ENCODE assay signal across 26 cellular contexts in the genomic region with DNA sequence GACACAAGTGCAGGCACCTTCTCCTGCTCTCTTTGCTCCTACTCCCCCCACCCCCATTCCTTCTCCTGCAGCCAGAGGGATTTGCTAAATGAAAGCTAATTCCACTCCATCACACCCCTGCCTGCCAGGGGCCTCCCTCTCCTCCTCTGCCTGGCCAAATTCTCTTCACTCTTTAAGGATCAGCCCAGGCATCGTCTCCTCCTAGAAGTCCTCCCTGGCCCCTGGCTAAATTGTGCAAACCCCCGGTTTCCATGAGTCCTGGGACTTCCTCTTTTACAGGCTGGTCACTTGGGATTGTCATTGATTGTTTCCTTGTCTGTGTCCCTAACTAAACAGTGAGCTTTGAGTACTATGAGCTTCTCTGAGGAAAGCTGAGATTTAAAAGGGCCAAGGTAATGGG. TPM values are rescaled to one million over a fixed set of nuclear protein-coding genes. Genes with fewer than 3 reads are reported as not detected.
DNase-seq lines count a peak whose midpoint lies in the region; ATAC-seq and TF ChIP-seq lines count a peak whose summit lies in the region.
"Had no signal": no experiment of that assay in that cellular context is flagged by ENCODE, and none has a peak within 500 bp of the region (broad histone marks: within the 10 kb centered on the region; RNA-seq: fewer than 3 reads in every experiment).

No MANE protein-coding gene starts in this region.

- no peak overlapping the region for H3K27ac Mint-ChIP-seq in activated naive CD4-positive, alpha-beta T cell treated with anti-CD3 and anti-CD28 coated beads, Interleukin-2, amount 10 ng/mL, durations not matched to agents 7 days and 5 days
- H3K27ac Mint-ChIP-seq: activated T-helper 2 cell treated with anti-CD3 and anti-CD28 coated beads, Interferon-gamma antibody, Interleukin-2, Interleukin-4, amounts not matched to agents 10 μg/mL and 5 μg/mL and 100 μg/mL, durations not matched to agents 14 hours and 24 hours and 36 hours; CD8-positive, alpha-beta T cell had no signal

- H3K27me3 ChIP-seq in skeletal muscle tissue (ENCODE audit: control insufficient read depth in 3 of 3, insufficient read depth in 3 of 3, low read length in 3 of 3): no peaks in the 10 kb centered on the region

- peaks cover 31% of the 10 kb centered on the region for H3K27me3 Mint-ChIP-seq in activated naive CD4-positive, alpha-beta T cell treated with anti-CD3 and anti-CD28 coated beads, Interleukin-2, amount 10 ng/mL, durations not matched to agents 7 days and 5 days

- no peak overlapping the region for H3K9ac ChIP-seq in skeletal muscle tissue (ENCODE audit: low read depth in 1 of 3, low read length in 3 of 3)

- H3K36me3 Mint-ChIP-seq in activated naive CD4-positive, alpha-beta T cell treated with anti-CD3 and anti-CD28 coated beads, Interleukin-2, amount 10 ng/mL, durations not matched to agents 7 days and 5 days: no peaks in the 10 kb centered on the region
- H3K36me3 Mint-ChIP-seq: brain; CD8-positive, alpha-beta T cell had no signal

- H3K4me3 ChIP-seq in NB4 (ENCODE audit: low read depth, low read length) (no peak overlapping the region), skeletal muscle tissue (ENCODE audit: low read length in 3 of 3) (no peak overlapping the region)

- DNase-seq in CD1c-positive myeloid dendritic cell (ENCODE audit: extremely low spot score) (peak; percentile 73), NB4 (ENCODE audit: low read depth) (peak; percentile 56), left lobe of liver (ENCODE audit: low spot score) (no peak), HPDE6-E6E7 (ENCODE audit: extremely low spot score) (no peak)
- DNase-seq in activated naive CD4-positive, alpha-beta T cell treated with anti-CD3 and anti-CD28 coated beads, Interleukin-2, amount 10 ng/mL, durations not matched to agents 7 days and 5 days: no peak
- DNase-seq: activated CD4-positive, alpha-beta T cell treated with anti-CD3 and anti-CD28 coated beads, Interleukin-2, amount 50 U/mL, for 48 hours; activated CD4-positive, CD25-positive, alpha-beta regulatory T cell; activated CD8-positive, alpha-beta memory T cell treated with anti-CD3 and anti-CD28 coated beads, Interleukin-2, amount 50 U/mL, for 48 hours; CD8-positive, alpha-beta T cell; DMS53; effector memory CD4-positive, alpha-beta T cell; GF-D8; hippocampal formation; mammary epithelial cell; NCI-H1694; NCI-H2171; NCI-H524 treated with DMSO at 0.1 percent for 48 hours; RPMI8226; stimulated activated CD4-positive, alpha-beta T cell treated with anti-CD3 and anti-CD28 coated beads, Interleukin-15, amount 100 ng/mL, for 24 hours; T1000 had no signal

- H3K9me3 Mint-ChIP-seq in activated naive CD4-positive, alpha-beta T cell treated with anti-CD3 and anti-CD28 coated beads, Interleukin-2, amount 10 ng/mL, durations not matched to agents 7 days and 5 days: peaks cover 18% of the 10 kb centered on the region

- no peaks in the 10 kb centered on the region for H3K36me3 ChIP-seq in skeletal muscle tissue (ENCODE audit: control insufficient read depth in 3 of 3, insufficient read depth in 3 of 3, low read length in 3 of 3)

- peaks cover 0 to 9% (median 5%) of the 10 kb centered on the region in 3 donors for H3K9me3 ChIP-seq in skeletal muscle tissue (ENCODE audit: control insufficient read depth in 3 of 3, low read length in 3 of 3)

- no peak for TF ChIP-seq CTCF in NB4 (IDR thresholded peaks at IDR 0.05; ENCODE audit: low read depth, low read length)

- H3K27ac ChIP-seq in skeletal muscle tissue (ENCODE audit: low read depth, low read length): peak overlapping the region; percentile 30

- peaks cover 57 to 81% (median 73%) of the 10 kb centered on the region in 3 donors for H3K4me1 ChIP-seq in skeletal muscle tissue (ENCODE audit: control insufficient read depth in 3 of 3, insufficient read depth in 3 of 3, low read length in 3 of 3)

- ATAC-seq in left lobe of liver (peak; percentile 11), HG02588 (IDR thresholded peaks at IDR 0.05; ENCODE audit: unreplicated experiment) (no peak)
- ATAC-seq: CD8-positive, alpha-beta T cell; HCT116 had no signal

- no peaks in the 10 kb centered on the region for H3K4me1 Mint-ChIP-seq in activated naive CD4-positive, alpha-beta T cell treated with anti-CD3 and anti-CD28 coated beads, Interleukin-2, amount 10 ng/mL, durations not matched to agents 7 days and 5 days

- CTCF ChIA-PET in activated naive CD4-positive, alpha-beta T cell treated with anti-CD3 and anti-CD28 coated beads, Interleukin-2, amount 10 ng/mL, durations not matched to agents 7 days and 5 days (lab: Charles Lee): interaction anchor here (0.8 kb wide), 1 partner anchor 13 kb away, joined by 3 read pairs; no protein-coding TSS in a partner anchor

- no peak for TF ChIP-seq POLR2A in NB4 (IDR thresholded peaks at IDR 0.05; ENCODE audit: extremely low read depth, insufficient read length)

- no peak overlapping the region for H3K4me3 Mint-ChIP-seq in activated naive CD4-positive, alpha-beta T cell treated with anti-CD3 and anti-CD28 coated beads, Interleukin-2, amount 10 ng/mL, durations not matched to agents 7 days and 5 days
- H3K4me3 Mint-ChIP-seq: brain; CD8-positive, alpha-beta T cell had no signal

RNA-seq across cellular contexts. Expression of gene ABLIM2, which starts 8.7 kb away (rescaled TPM):
- total RNA-seq in left lobe of liver (3.6 TPM), skeletal muscle tissue (7.3 TPM)
- total RNA-seq: M059J had no signal

RNA-seq across cellular contexts. Expression of gene SH3TC1, which starts 31.8 kb away (rescaled TPM):
- total RNA-seq in left lobe of liver (33.3 TPM), skeletal muscle tissue (13.0 TPM)

Comparison
In these comparisons a context has a peak if more than half of its experiments do, and no peak if none do; other contexts are left out.
1. DNase-seq: peak in CD1c-positive myeloid dendritic cell (single experiment) and NB4 (single experiment); none in left lobe of liver (single experiment), activated naive CD4-positive, alpha-beta T cell treated with anti-CD3 and anti-CD28 coated beads, Interleukin-2, amount 10 ng/mL, durations not matched to agents 7 days and 5 days (single experiment) and HPDE6-E6E7 (single experiment).